Comparison of ENCODE assay signal across 12 cellular contexts in the genomic region with DNA sequence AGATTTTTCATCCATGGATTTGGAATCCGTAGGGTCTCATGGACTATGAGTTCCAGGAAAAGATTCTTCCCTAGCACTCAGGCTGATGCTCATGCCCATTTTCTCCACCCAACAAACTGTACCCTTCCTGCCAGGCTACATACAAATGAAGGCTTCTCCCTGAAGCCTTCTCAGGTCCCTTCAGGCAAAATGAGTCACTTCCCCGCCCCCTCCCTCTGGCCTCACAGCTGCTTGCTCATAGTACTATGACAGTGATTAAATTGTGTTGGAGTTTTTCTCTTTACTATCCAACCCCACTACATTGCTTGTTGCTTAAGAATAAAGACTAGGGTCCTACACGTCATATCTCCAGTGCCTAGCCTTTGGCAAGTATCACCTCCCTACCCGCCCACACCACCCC.
A peak's percentile ranks its signal among the peaks of the same experiment; 100 is the strongest.
DNase-seq lines count a peak whose midpoint lies in the region; ATAC-seq, FAIRE-seq and TF ChIP-seq lines count a peak whose summit lies in the region.
"Had no signal": no experiment of that assay in that cellular context is flagged by ENCODE, and none has a peak within 500 bp of the region (broad histone marks: within the 10 kb centered on the region; RNA-seq: fewer than 3 reads in every experiment).

No MANE protein-coding gene starts in this region.

- TF ChIP-seq POLR2A in GM12892 (IDR thresholded peaks at IDR 0.05; ENCODE audit: low read depth, low read length) = no peak
- TF ChIP-seq POLR2A in spleen (IDR thresholded peaks at IDR 0.05) = no peak

- in situ Hi-C loops in SK-MEL-5 (cut with HindIII; ENCODE audit: low pct_unique_long_range_greater_than_20kb, low sequenced_read_pairs) = no loop called here

- no peaks in the 10 kb centered on the region for H3K9me3 ChIP-seq in spleen
- H3K9me3 ChIP-seq: BE2C had no signal

- no peak for DNase-seq in activated T-cell treated with anti-CD3 and anti-CD28 coated beads, Interleukin-2, amount 50 U/mL, for 4 hours
- DNase-seq in activated T-cell treated with anti-CD3 and anti-CD28 coated beads, Interleukin-2, amount 50 U/mL, for 24 hours = no peak
- peak; percentile 67 for DNase-seq in SK-MEL-5 (ENCODE audit: low read depth, low spot score)
- DNase-seq in fibroblast of mammary gland (ENCODE audit: low read depth) = peak; percentile 76
- DNase-seq in stimulated activated CD8-positive, alpha-beta memory T cell treated with anti-CD3 and anti-CD28 coated beads, Interleukin-4, amount 100 ng/mL, for 48 hours = peak; percentile 52
- no peak for DNase-seq in inferior parietal cortex (ENCODE audit: extremely low spot score)
- no peak for DNase-seq in GM12892 (ENCODE audit: insufficient read length)
- DNase-seq in spleen = no peak
- DNase-seq: activated CD4-positive, alpha-beta T cell treated with anti-CD3 and anti-CD28 coated beads for 1 hour; BE2C; caudate nucleus; NCI-H1417 had no signal

- no peaks in the 10 kb centered on the region for H3K27me3 ChIP-seq in spleen (replicated peaks in 1 of 7)
- H3K27me3 ChIP-seq: BE2C had no signal

- no peak overlapping the region for H3K27ac Mint-ChIP-seq in activated T-cell treated with anti-CD3 and anti-CD28 coated beads, Interleukin-2, amount 50 U/mL, for 24 hours

- no peaks in the 10 kb centered on the region for H3K9me3 Mint-ChIP-seq in activated T-cell treated with anti-CD3 and anti-CD28 coated beads, Interleukin-2, amount 50 U/mL, for 4 hours
- no peaks in the 10 kb centered on the region for H3K9me3 Mint-ChIP-seq in activated T-cell treated with anti-CD3 and anti-CD28 coated beads, Interleukin-2, amount 50 U/mL, for 24 hours

- no peaks in the 10 kb centered on the region for H3K4me1 Mint-ChIP-seq in activated T-cell treated with anti-CD3 and anti-CD28 coated beads, Interleukin-2, amount 50 U/mL, for 4 hours (ENCODE audit: low read depth)
- peaks cover 5% of the 10 kb centered on the region for H3K4me1 Mint-ChIP-seq in activated T-cell treated with anti-CD3 and anti-CD28 coated beads, Interleukin-2, amount 50 U/mL, for 24 hours (ENCODE audit: low read depth)

- H3K4me3 Mint-ChIP-seq in activated T-cell treated with anti-CD3 and anti-CD28 coated beads, Interleukin-2, amount 50 U/mL, for 4 hours = no peak overlapping the region
- no peak overlapping the region for H3K4me3 Mint-ChIP-seq in activated T-cell treated with anti-CD3 and anti-CD28 coated beads, Interleukin-2, amount 50 U/mL, for 24 hours

- intact Hi-C loops in spleen (cut with DNase I; ENCODE audit: low total_unique reads) = no loop called here

- no peaks in the 10 kb centered on the region for H3K36me3 Mint-ChIP-seq in activated T-cell treated with anti-CD3 and anti-CD28 coated beads, Interleukin-2, amount 50 U/mL, for 4 hours (ENCODE audit: insufficient read depth)
- no peaks in the 10 kb centered on the region for H3K36me3 Mint-ChIP-seq in activated T-cell treated with anti-CD3 and anti-CD28 coated beads, Interleukin-2, amount 50 U/mL, for 24 hours (ENCODE audit: low read depth)

- no peaks in the 10 kb centered on the region for H3K4me1 ChIP-seq in spleen

- no peaks in the 10 kb centered on the region for H3K36me3 ChIP-seq in spleen
- H3K36me3 ChIP-seq: BE2C had no signal

- no peak for FAIRE-seq in GM12892 (lab: Jason Lieb, UNC)

- ATAC-seq in activated T-cell treated with anti-CD3 and anti-CD28 coated beads, Interleukin-2, amount 50 U/mL, for 4 hours = peak; percentile 48 to 52

- peaks cover 8% of the 10 kb centered on the region for H3K27me3 Mint-ChIP-seq in activated T-cell treated with anti-CD3 and anti-CD28 coated beads, Interleukin-2, amount 50 U/mL, for 4 hours (ENCODE audit: low read depth)
- peaks cover 6% of the 10 kb centered on the region for H3K27me3 Mint-ChIP-seq in activated T-cell treated with anti-CD3 and anti-CD28 coated beads, Interleukin-2, amount 50 U/mL, for 24 hours

- H3K4me3 ChIP-seq in fibroblast of mammary gland (ENCODE audit: control insufficient read depth, low read depth, low read length) (no peak overlapping the region), spleen (no peak overlapping the region)

- WGBS in spleen, 5 donors = 80 to 94% (median 84%) methylated on average over 4 of the region's 4 CpGs

- H3K27ac ChIP-seq in spleen = no peak overlapping the region

- TF ChIP-seq CTCF in fibroblast of mammary gland (conservative IDR thresholded peaks at IDR 0.05; ENCODE audit: control insufficient read depth, insufficient read depth, low read depth, low read length) = no peak
- TF ChIP-seq CTCF in spleen (IDR thresholded peaks at IDR 0.05 in 8 of 11, conservative IDR thresholded peaks at IDR 0.05 in 3 of 11) = no peak

Comparison
In these comparisons a context has a peak if more than half of its experiments do, and no peak if none do; other contexts are left out.
1. DNase-seq: peak in SK-MEL-5 (single experiment), fibroblast of mammary gland (single experiment) and stimulated activated CD8-positive, alpha-beta memory T cell treated with anti-CD3 and anti-CD28 coated beads, Interleukin-4, amount 100 ng/mL, for 48 hours (single experiment); none in activated T-cell treated with anti-CD3 and anti-CD28 coated beads, Interleukin-2, amount 50 U/mL, for 4 hours (single experiment), activated T-cell treated with anti-CD3 and anti-CD28 coated beads, Interleukin-2, amount 50 U/mL, for 24 hours (single experiment), inferior parietal cortex (single experiment), GM12892 (single experiment) and spleen (single experiment).